ENCODE assay signal across 8 cellular contexts in the genomic region with DNA sequence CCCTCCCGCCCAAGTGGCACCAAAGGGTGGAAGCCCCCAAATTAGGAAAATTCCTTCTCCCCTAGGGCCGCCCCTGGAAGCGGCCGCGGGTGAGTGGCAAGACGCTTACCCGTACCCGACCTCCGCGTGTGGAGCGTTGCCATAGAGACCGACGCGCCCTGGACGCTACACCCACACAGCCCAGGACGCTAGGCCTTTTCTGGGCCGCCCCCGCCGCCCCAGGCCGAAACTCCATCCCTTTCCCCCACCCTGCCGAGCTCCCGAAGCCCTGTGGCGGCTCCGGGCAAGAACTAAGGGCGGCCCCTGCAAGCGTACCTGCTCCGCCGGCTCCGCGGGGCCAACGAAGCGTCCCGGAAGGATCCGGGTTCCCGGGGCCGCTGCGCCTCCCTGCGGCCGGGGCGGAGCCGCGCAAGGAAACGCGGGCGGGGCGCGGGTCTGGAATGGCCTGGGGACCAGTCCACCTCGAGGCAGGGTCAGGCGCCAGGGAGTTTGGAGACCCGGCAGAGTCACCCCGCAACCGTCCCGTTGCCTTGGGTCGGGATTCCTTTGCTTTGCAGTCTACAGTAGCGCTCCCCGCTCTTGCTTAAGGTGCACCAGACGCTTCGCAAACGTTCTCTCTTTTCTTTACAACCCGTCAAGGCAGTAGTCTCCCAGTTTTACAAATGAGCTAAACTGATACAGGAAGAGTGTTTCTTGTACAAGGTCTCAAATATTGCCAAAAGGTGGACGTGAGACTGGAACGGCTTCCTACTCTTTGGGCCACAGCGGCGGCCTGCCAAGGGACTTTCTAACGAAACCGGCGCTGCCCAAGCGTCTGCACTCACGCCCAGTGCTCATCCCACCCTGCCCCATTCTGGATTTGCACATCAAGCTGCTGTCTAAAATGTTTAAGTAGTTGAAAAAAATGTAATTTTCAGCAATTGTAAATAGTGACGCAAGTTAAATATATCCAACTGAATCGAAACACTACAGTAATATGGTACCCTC. TPM values are rescaled to one million over a fixed set of nuclear protein-coding genes. Genes with fewer than 3 reads are reported as not detected.
A peak's percentile ranks its signal among the peaks of the same experiment; 100 is the strongest.
DNase-seq lines count a peak whose midpoint lies in the region; ATAC-seq and TF ChIP-seq lines count a peak whose summit lies in the region.

A gene with protein sequence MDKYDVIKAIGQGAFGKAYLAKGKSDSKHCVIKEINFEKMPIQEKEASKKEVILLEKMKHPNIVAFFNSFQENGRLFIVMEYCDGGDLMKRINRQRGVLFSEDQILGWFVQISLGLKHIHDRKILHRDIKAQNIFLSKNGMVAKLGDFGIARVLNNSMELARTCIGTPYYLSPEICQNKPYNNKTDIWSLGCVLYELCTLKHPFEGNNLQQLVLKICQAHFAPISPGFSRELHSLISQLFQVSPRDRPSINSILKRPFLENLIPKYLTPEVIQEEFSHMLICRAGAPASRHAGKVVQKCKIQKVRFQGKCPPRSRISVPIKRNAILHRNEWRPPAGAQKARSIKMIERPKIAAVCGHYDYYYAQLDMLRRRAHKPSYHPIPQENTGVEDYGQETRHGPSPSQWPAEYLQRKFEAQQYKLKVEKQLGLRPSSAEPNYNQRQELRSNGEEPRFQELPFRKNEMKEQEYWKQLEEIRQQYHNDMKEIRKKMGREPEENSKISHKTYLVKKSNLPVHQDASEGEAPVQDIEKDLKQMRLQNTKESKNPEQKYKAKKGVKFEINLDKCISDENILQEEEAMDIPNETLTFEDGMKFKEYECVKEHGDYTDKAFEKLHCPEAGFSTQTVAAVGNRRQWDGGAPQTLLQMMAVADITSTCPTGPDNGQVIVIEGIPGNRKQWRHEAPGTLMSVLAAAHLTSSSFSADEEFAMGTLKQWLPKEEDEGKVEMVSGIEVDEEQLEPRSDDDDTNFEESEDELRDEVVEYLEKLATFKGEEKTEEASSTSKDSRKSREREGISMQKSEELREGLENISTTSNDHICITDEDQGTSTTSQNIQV (minus strand): TSS at position 360 of the 987 bp plus-strand sequence. CDS start 1,591 bp downstream, outside the sequence.

- TF ChIP-seq EP300 in tibial nerve (IDR thresholded peaks at IDR 0.05), result peak in 1 of 2 donors; percentile 25

- H3K36me3 Mint-ChIP-seq in Calu3 (ENCODE audit: insufficient read depth, unreplicated experiment) (peaks cover 10% of the 10 kb centered on the region), osteocyte (ENCODE audit: unreplicated experiment) (peaks cover 30% of the 10 kb centered on the region)
- peaks cover 6% of the 10 kb centered on the region for H3K36me3 Mint-ChIP-seq in activated naive CD4-positive, alpha-beta T cell treated with anti-CD3 and anti-CD28 coated beads, Interleukin-2, amount 50 U/mL, for 24 hours

- in situ Hi-C loops in SK-MEL-5 (cut with HindIII; ENCODE audit: low pct_unique_long_range_greater_than_20kb, low sequenced_read_pairs), result no loop called here

- H3K27me3 Mint-ChIP-seq in Calu3 (ENCODE audit: unreplicated experiment) (no peaks in the 10 kb centered on the region), osteocyte (ENCODE audit: unreplicated experiment) (peaks cover 10% of the 10 kb centered on the region)
- peaks cover 2% of the 10 kb centered on the region for H3K27me3 Mint-ChIP-seq in activated naive CD4-positive, alpha-beta T cell treated with anti-CD3 and anti-CD28 coated beads, Interleukin-2, amount 50 U/mL, for 24 hours

- peak; percentile 78 for DNase-seq in Calu3
- peak; percentile 77 for DNase-seq in HT-29 (ENCODE audit: low spot score)
- peak; percentile 55 for DNase-seq in SK-MEL-5 (ENCODE audit: low read depth, low spot score)
- peak; percentile 86 for DNase-seq in Right ventricle myocardium inferior (ENCODE audit: missing footprints)
- DNase-seq in osteocyte (ENCODE audit: extremely low spot score, unreplicated experiment), result peak; percentile 89
- DNase-seq in tibial nerve (ENCODE audit: low spot score in 2 of 2), result peak in 1 of 2 donors; percentile 29

- H3K27ac Mint-ChIP-seq in Calu3 (ENCODE audit: unreplicated experiment) (no peak within 1 kb of the TSS), osteocyte (ENCODE audit: unreplicated experiment) (peak within 1 kb of the TSS; percentile 43)
- no peak within 1 kb of the TSS for H3K27ac Mint-ChIP-seq in activated naive CD4-positive, alpha-beta T cell treated with anti-CD3 and anti-CD28 coated beads, Interleukin-2, amount 50 U/mL, for 24 hours

- H3K4me3 ChIP-seq in tibial nerve, result peak within 1 kb of the TSS; percentile 53 to 67 (median 63)

- H3K4me1 Mint-ChIP-seq in Calu3 (ENCODE audit: low read depth, unreplicated experiment), result no peaks in the 10 kb centered on the region
- peaks cover 22% of the 10 kb centered on the region for H3K4me1 Mint-ChIP-seq in activated naive CD4-positive, alpha-beta T cell treated with anti-CD3 and anti-CD28 coated beads, Interleukin-2, amount 50 U/mL, for 24 hours
- peaks cover 9% of the 10 kb centered on the region for H3K4me1 Mint-ChIP-seq in osteocyte (ENCODE audit: unreplicated experiment)

- TF ChIP-seq POLR2A in tibial nerve (IDR thresholded peaks at IDR 0.05), result no peak

- H3K4me3 Mint-ChIP-seq in Calu3 (ENCODE audit: low read depth, unreplicated experiment) (peak within 1 kb of the TSS; percentile 82), osteocyte (ENCODE audit: unreplicated experiment) (peak within 1 kb of the TSS; percentile 76)
- peak within 1 kb of the TSS; percentile 94 for H3K4me3 Mint-ChIP-seq in activated naive CD4-positive, alpha-beta T cell treated with anti-CD3 and anti-CD28 coated beads, Interleukin-2, amount 50 U/mL, for 24 hours

- no peaks in the 10 kb centered on the region for H3K27me3 ChIP-seq in tibial nerve

- 12 to 16% methylated on average over 50 to 65 of the region's 71 CpGs for WGBS in tibial nerve, 2 donors

- CTCF ChIA-PET in Calu3 (lab: Charles Lee), result interaction anchor here (0.7 to 1.7 kb wide), 5 partner anchors 13 to 314 kb away, joined by 3 to 6 read pairs (median 4); no protein-coding TSS in a partner anchor

- BruUV-seq in Calu3 (replicated peaks; lab: Mats Ljungman, UMichigan), result no TSS peak

- TF ChIP-seq CTCF in Calu3 (IDR thresholded peaks at IDR 0.05; ENCODE audit: unreplicated experiment) (peak; percentile 49), osteocyte (IDR thresholded peaks at IDR 0.05) (peak; percentile 86), tibial nerve (IDR thresholded peaks at IDR 0.05) (peak; percentile 42 to 79 (median 68))

- intact Hi-C loops in Calu3 (cut with micrococcal nuclease; ENCODE audit: unreplicated experiment) (no loop called here), Right ventricle myocardium inferior (cut with DNase I) (loop anchor here (5.0 kb wide), 2 partner anchors 282 to 312 kb away; a partner anchor contains a TSS)

- H3K4me1 ChIP-seq in tibial nerve, result peaks cover 0 to 19% (median 6%) of the 10 kb centered on the region in 4 donors

- H3K9me3 ChIP-seq in tibial nerve, result no peaks in the 10 kb centered on the region

- peaks cover 0 to 32% (median 0%) of the 10 kb centered on the region in 3 donors for H3K36me3 ChIP-seq in tibial nerve

- ATAC-seq in GM19467 (IDR thresholded peaks at IDR 0.05; ENCODE audit: unreplicated experiment) (peak; percentile 69), Right ventricle myocardium inferior (peak; percentile 88)

- H3K27ac ChIP-seq in tibial nerve, result peak within 1 kb of the TSS in 1 of 4 donors; percentile 11

- peaks cover 3% of the 10 kb centered on the region for H3K9me3 Mint-ChIP-seq in Calu3 (ENCODE audit: low read depth, unreplicated experiment)
- H3K9me3 Mint-ChIP-seq in activated naive CD4-positive, alpha-beta T cell treated with anti-CD3 and anti-CD28 coated beads, Interleukin-2, amount 50 U/mL, for 24 hours, result no peaks in the 10 kb centered on the region
- H3K9me3 Mint-ChIP-seq in osteocyte (ENCODE audit: unreplicated experiment), result no peaks in the 10 kb centered on the region

RNA-seq across cellular contexts. Expression of the gene that starts here (rescaled TPM):
- 0.38 and 0.54 TPM in 2 replicates for total RNA-seq in Calu3 (2022)
- 0.05 TPM in 1 of 2 replicates, not detected in the other for total RNA-seq in HT-29 (2014; rRNA removed; shearing (Covaris generic))
- total RNA-seq in SK-MEL-5 (2014; rRNA removed; shearing (Covaris generic)), result 0.05 and 0.08 TPM in 2 replicates
- 0.18 TPM in 1 of 2 replicates, not detected in the other for polyA plus RNA-seq in SK-MEL-5 (2015; cell fraction: cytosol; rRNA removed)
- polyA plus RNA-seq in SK-MEL-5 (2015; cell fraction: nucleus; rRNA removed), result 0.22 TPM in 1 of 2 replicates, not detected in the other
- total RNA-seq in Right ventricle myocardium inferior, result 0.11 TPM
- total RNA-seq in osteocyte, result 0.40 TPM in 1 of 2 replicates, not detected in the other
- total RNA-seq in tibial nerve, result under 1 TPM; 0.30 to 0.66 (median 0.61) TPM

Comparison
In these comparisons a context has a peak if more than half of its experiments do, and no peak if none do; other contexts are left out.
1. Peak in DNase-seq in Calu3; RNA of the gene not detected or under 1 TPM.
2. Peak in DNase-seq in HT-29; RNA of the gene not detected or under 1 TPM.
3. Peak in DNase-seq in SK-MEL-5; RNA of the gene not detected or under 1 TPM.
4. Peak in DNase-seq and ATAC-seq in Right ventricle myocardium inferior; RNA of the gene not detected or under 1 TPM.
5. Peak in DNase-seq in osteocyte; RNA of the gene not detected or under 1 TPM.